ENCODE assay signal across 1 cellular context in genomic region chr22:20885557-20886323, GRCh38.
TF ChIP-seq lines count a peak whose summit lies in the region.

No MANE protein-coding gene starts in this region.

TF ChIP-seq in K562, 482 proteins besides CTCF, POLR2A, EP300 and RAD21 (continued from another document and continues in another):
- TF ChIP-seq ZBTB49 (CRISPR knock-in tag; IDR thresholded peaks at IDR 0.05; ENCODE audit: borderline replicate concordance) (no peak), JUND (IDR thresholded peaks at IDR 0.05; ENCODE audit: borderline replicate concordance, low read depth, low read length) (peak; percentile 73), JUND (tag; IDR thresholded peaks at IDR 0.05; ENCODE audit: borderline replicate concordance, low read depth, low read length) (peak; percentile 97; the same call in 2 of the 3 replicates), ZNF263 (CRISPR knock-in tag; IDR thresholded peaks at IDR 0.05; ENCODE audit: borderline replicate concordance) (peak; percentile 73; the same call in 1 of the 2 replicates), ZFP1 (CRISPR knock-in tag; IDR thresholded peaks at IDR 0.05) (no peak), PTTG1 (tag; IDR thresholded peaks at IDR 0.05; ENCODE audit: low read depth) (no peak), ATF1 (CRISPR knock-in tag; IDR thresholded peaks at IDR 0.05) (no peak), ATF1 (tag; IDR thresholded peaks at IDR 0.05) (peak; percentile 92), ZNF507 (tag; conservative IDR thresholded peaks at IDR 0.05) (no peak), LCOR (CRISPR knock-in tag; IDR thresholded peaks at IDR 0.05) (no peak; the same call in none of the 2 replicates), BRD4 (IDR thresholded peaks at IDR 0.05) (no peak), NFYB (IDR thresholded peaks at IDR 0.05; ENCODE audit: extremely low read depth, insufficient read length) (no peak), ZNF512 (tag; IDR thresholded peaks at IDR 0.05) (peak; percentile 86), PRDM10 (IDR thresholded peaks at IDR 0.05; ENCODE audit: partially characterized antibody) (no peak), CEBPG (CRISPR knock-in tag; IDR thresholded peaks at IDR 0.05) (peak; percentile 69; the same call in 1 of the 2 replicates), CEBPG (tag; conservative IDR thresholded peaks at IDR 0.05 in 1 of 2, IDR thresholded peaks at IDR 0.05 in 1 of 2) (no peak; a peak in 2 of 4 replicates), ARID3B (CRISPR knock-in tag; IDR thresholded peaks at IDR 0.05; ENCODE audit: borderline replicate concordance) (no peak; the same call in none of the 2 replicates), REST (CRISPR knock-in tag; IDR thresholded peaks at IDR 0.05; ENCODE audit: low read depth) (peak; percentile 91), SIRT6 (IDR thresholded peaks at IDR 0.05; ENCODE audit: low read depth, low read length) (peak; percentile 47), MTF1 (CRISPR knock-in tag; IDR thresholded peaks at IDR 0.05; ENCODE audit: borderline replicate concordance) (no peak), RAD51 (IDR thresholded peaks at IDR 0.05; ENCODE audit: borderline replicate concordance, low read depth) (peak; percentile 46; the same call in 1 of the 2 replicates), RNF219 (CRISPR knock-in tag; IDR thresholded peaks at IDR 0.05) (peak; percentile 68; the same call in 1 of the 2 replicates), HDAC6 (IDR thresholded peaks at IDR 0.05; ENCODE audit: low read depth, low read length) (0 out of 2 replicates have a peak, but pooled peaks have one; percentile 36), ARHGAP35 (IDR thresholded peaks at IDR 0.05; ENCODE audit: partially characterized antibody) (no peak), ZBTB2 (IDR thresholded peaks at IDR 0.05) (peak; percentile 95), CBX1 (IDR thresholded peaks at IDR 0.05; ENCODE audit: low read depth) (peak; percentile 89; the same call in 1 of the 2 replicates), KLF1 (tag; IDR thresholded peaks at IDR 0.05) (0 out of 2 replicates have a peak, but pooled peaks have one; percentile 11)
